In the genomic region with DNA sequence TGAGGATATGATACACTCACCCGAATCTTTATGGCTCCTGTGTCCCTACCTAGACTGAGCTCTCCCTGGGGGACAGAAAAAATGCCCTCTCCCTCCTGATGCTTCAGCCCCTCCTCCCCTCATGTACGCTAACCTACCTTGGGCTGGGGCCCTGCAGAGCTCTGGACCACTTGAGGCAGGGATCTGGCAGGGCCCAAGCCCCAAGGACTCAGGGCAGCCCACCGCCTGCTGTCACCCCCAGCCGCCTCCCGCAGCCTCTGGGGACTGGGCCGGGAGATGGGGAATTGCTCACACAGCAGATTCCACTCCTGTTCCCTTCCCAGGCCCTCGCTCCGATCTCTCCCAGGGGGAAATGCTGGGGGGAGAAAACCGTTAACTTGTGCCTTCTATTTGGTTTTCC, we compare ENCODE assay signal across 1 cellular context.
TF ChIP-seq lines count a peak whose summit lies in the region.

No MANE protein-coding gene starts in this region.

TF ChIP-seq in GM23338, 12 proteins besides CTCF, POLR2A, EP300 and RAD21 (continued from another document):
- TF ChIP-seq, protein P1, sequence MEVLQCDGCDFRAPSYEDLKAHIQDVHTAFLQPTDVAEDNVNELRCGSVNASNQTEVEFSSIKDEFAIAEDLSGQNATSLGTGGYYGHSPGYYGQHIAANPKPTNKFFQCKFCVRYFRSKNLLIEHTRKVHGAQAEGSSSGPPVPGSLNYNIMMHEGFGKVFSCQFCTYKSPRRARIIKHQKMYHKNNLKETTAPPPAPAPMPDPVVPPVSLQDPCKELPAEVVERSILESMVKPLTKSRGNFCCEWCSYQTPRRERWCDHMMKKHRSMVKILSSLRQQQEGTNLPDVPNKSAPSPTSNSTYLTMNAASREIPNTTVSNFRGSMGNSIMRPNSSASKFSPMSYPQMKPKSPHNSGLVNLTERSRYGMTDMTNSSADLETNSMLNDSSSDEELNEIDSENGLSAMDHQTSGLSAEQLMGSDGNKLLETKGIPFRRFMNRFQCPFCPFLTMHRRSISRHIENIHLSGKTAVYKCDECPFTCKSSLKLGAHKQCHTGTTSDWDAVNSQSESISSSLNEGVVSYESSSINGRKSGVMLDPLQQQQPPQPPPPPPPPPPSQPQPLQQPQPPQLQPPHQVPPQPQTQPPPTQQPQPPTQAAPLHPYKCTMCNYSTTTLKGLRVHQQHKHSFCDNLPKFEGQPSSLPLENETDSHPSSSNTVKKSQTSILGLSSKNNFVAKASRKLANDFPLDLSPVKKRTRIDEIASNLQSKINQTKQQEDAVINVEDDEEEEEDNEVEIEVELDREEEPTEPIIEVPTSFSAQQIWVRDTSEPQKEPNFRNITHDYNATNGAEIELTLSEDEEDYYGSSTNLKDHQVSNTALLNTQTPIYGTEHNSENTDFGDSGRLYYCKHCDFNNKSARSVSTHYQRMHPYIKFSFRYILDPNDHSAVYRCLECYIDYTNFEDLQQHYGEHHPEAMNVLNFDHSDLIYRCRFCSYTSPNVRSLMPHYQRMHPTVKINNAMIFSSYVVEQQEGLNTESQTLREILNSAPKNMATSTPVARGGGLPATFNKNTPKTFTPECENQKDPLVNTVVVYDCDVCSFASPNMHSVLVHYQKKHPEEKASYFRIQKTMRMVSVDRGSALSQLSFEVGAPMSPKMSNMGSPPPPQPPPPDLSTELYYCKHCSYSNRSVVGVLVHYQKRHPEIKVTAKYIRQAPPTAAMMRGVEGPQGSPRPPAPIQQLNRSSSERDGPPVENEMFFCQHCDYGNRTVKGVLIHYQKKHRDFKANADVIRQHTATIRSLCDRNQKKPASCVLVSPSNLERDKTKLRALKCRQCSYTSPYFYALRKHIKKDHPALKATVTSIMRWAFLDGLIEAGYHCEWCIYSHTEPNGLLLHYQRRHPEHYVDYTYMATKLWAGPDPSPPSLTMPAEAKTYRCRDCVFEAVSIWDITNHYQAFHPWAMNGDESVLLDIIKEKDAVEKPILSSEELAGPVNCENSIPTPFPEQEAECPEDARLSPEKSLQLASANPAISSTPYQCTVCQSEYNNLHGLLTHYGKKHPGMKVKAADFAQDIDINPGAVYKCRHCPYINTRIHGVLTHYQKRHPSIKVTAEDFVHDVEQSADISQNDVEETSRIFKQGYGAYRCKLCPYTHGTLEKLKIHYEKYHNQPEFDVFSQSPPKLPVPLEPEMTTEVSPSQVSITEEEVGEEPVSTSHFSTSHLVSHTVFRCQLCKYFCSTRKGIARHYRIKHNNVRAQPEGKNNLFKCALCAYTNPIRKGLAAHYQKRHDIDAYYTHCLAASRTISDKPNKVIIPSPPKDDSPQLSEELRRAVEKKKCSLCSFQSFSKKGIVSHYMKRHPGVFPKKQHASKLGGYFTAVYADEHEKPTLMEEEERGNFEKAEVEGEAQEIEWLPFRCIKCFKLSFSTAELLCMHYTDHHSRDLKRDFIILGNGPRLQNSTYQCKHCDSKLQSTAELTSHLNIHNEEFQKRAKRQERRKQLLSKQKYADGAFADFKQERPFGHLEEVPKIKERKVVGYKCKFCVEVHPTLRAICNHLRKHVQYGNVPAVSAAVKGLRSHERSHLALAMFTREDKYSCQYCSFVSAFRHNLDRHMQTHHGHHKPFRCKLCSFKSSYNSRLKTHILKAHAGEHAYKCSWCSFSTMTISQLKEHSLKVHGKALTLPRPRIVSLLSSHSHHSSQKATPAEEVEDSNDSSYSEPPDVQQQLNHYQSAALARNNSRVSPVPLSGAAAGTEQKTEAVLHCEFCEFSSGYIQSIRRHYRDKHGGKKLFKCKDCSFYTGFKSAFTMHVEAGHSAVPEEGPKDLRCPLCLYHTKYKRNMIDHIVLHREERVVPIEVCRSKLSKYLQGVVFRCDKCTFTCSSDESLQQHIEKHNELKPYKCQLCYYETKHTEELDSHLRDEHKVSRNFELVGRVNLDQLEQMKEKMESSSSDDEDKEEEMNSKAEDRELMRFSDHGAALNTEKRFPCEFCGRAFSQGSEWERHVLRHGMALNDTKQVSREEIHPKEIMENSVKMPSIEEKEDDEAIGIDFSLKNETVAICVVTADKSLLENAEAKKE (CRISPR knock-in tag; IDR thresholded peaks at IDR 0.05), result no peak
- TF ChIP-seq EZH2 (IDR thresholded peaks at IDR 0.05; ENCODE audit: low read depth, unreplicated experiment), result no peak
- TF ChIP-seq POLR2AphosphoS5 (IDR thresholded peaks at IDR 0.05; ENCODE audit: low read depth), result no peak
- TF ChIP-seq, protein P2, sequence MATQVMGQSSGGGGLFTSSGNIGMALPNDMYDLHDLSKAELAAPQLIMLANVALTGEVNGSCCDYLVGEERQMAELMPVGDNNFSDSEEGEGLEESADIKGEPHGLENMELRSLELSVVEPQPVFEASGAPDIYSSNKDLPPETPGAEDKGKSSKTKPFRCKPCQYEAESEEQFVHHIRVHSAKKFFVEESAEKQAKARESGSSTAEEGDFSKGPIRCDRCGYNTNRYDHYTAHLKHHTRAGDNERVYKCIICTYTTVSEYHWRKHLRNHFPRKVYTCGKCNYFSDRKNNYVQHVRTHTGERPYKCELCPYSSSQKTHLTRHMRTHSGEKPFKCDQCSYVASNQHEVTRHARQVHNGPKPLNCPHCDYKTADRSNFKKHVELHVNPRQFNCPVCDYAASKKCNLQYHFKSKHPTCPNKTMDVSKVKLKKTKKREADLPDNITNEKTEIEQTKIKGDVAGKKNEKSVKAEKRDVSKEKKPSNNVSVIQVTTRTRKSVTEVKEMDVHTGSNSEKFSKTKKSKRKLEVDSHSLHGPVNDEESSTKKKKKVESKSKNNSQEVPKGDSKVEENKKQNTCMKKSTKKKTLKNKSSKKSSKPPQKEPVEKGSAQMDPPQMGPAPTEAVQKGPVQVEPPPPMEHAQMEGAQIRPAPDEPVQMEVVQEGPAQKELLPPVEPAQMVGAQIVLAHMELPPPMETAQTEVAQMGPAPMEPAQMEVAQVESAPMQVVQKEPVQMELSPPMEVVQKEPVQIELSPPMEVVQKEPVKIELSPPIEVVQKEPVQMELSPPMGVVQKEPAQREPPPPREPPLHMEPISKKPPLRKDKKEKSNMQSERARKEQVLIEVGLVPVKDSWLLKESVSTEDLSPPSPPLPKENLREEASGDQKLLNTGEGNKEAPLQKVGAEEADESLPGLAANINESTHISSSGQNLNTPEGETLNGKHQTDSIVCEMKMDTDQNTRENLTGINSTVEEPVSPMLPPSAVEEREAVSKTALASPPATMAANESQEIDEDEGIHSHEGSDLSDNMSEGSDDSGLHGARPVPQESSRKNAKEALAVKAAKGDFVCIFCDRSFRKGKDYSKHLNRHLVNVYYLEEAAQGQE (IDR thresholded peaks at IDR 0.05; ENCODE audit: unreplicated experiment), result no peak
- TF ChIP-seq, protein P3, sequence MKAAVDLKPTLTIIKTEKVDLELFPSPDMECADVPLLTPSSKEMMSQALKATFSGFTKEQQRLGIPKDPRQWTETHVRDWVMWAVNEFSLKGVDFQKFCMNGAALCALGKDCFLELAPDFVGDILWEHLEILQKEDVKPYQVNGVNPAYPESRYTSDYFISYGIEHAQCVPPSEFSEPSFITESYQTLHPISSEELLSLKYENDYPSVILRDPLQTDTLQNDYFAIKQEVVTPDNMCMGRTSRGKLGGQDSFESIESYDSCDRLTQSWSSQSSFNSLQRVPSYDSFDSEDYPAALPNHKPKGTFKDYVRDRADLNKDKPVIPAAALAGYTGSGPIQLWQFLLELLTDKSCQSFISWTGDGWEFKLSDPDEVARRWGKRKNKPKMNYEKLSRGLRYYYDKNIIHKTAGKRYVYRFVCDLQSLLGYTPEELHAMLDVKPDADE (IDR thresholded peaks at IDR 0.05), result no peak
- TF ChIP-seq JUNB (IDR thresholded peaks at IDR 0.05; ENCODE audit: unreplicated experiment), result no peak
- TF ChIP-seq NANOG (IDR thresholded peaks at IDR 0.05; ENCODE audit: borderline replicate concordance), result no peak
- no peak for TF ChIP-seq STAT1 (IDR thresholded peaks at IDR 0.05; ENCODE audit: unreplicated experiment)
- no peak for TF ChIP-seq ZNF114 (CRISPR knock-in tag; IDR thresholded peaks at IDR 0.05)
TF ChIP-seq in GM23338: peak in this region for 0.
